Comparison of ENCODE assay signal across 34 cellular contexts in the genomic region with DNA sequence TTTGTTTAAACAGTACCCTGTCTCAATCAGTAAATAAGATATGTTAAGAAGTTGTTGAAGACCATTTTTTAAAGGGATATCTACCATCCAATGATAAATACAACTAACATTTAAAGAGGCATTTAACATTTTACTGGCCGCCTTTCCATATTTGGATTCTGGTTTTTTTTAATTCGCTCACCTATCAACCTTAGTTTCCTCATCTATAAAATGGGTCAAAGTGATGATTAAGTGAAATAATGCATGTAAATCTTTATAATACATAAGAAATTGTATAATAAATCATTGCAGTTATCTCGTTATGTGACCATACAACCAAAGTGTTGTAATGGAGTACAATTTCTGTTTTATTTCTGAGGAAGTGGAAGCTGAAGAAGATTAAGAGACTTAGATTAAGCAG. TPM values are rescaled to one million over a fixed set of nuclear protein-coding genes. Genes with fewer than 3 reads are reported as not detected.
"Had no signal": no experiment of that assay in that cellular context is flagged by ENCODE, and none has a peak within 500 bp of the region (broad histone marks: within the 10 kb centered on the region; RNA-seq: fewer than 3 reads in every experiment).

No MANE protein-coding gene starts in this region.

- H3K4me1 ChIP-seq: neural progenitor cell, parathyroid adenoma, spleen, suprapubic skin, testis, tibial artery, transverse colon, upper lobe of right lung, uterus had no signal

- ATAC-seq: natural killer cell; psoas muscle; right cardiac atrium; sciatic nerve; stimulated activated memory B cell treated with anti-CD40 and anti-IgM and Interleukin-4, amounts not matched to agents 10 μg/mL and 1 μg/mL and 100 μg/mL, for 72 hours; stimulated activated naive CD8-positive, alpha-beta T cell treated with anti-CD3 and anti-CD28 coated beads, Interleukin-15, amount 100 ng/mL, for 72 hours; stimulated activated naive CD8-positive, alpha-beta T cell treated with anti-CD3 and anti-CD28 coated beads, Interleukin-15, Interleukin-2, amounts not matched to agents 100 U/mL and 50 U/mL, for 24 hours; upper lobe of right lung had no signal

- H3K27me3 ChIP-seq: neural progenitor cell, ovary, spleen, suprapubic skin, testis, tibial artery, transverse colon, upper lobe of right lung, uterus had no signal

- H3K9ac ChIP-seq: neural progenitor cell, parathyroid adenoma had no signal

- H3K27ac ChIP-seq: neural progenitor cell, ovary, parathyroid adenoma, psoas muscle, skin epidermis, spleen, suprapubic skin, testis, tibial artery, transverse colon, upper lobe of right lung, uterus had no signal

- H3K4me1 Mint-ChIP-seq: natural killer cell; nephron; neural progenitor cell; stimulated activated memory B cell treated with anti-CD40 and anti-IgM and Interleukin-4, amounts not matched to agents 10 μg/mL and 1 μg/mL and 100 μg/mL, for 72 hours; stimulated activated naive CD8-positive, alpha-beta T cell treated with anti-CD3 and anti-CD28 coated beads, Interleukin-15, amount 100 ng/mL, for 72 hours had no signal

- H3K27me3 Mint-ChIP-seq: progenitor cell of endocrine pancreas; stimulated activated memory B cell treated with anti-CD40 and anti-IgM and Interleukin-4, amounts not matched to agents 10 μg/mL and 1 μg/mL and 100 μg/mL, for 72 hours; stimulated activated naive CD8-positive, alpha-beta T cell treated with anti-CD3 and anti-CD28 coated beads, Interleukin-15, amount 100 ng/mL, for 72 hours; type B pancreatic cell had no signal

- H3K79me2 ChIP-seq: parathyroid adenoma had no signal

- H3K9me3 ChIP-seq: ovary, psoas muscle, spleen, suprapubic skin, testis, tibial artery, transverse colon, upper lobe of right lung, uterus had no signal

- DNase-seq: natural killer cell; occipital lobe; ovary; posterior cingulate gyrus; psoas muscle; right cardiac atrium; spleen; stimulated activated CD4-positive, alpha-beta T cell treated with anti-CD3 and anti-CD28 coated beads, Interleukin-12 subunit alpha, Interleukin-12 subunit beta, amount 100 ng/mL, for 4 hours; stimulated activated CD4-positive, alpha-beta T cell treated with anti-CD3 and anti-CD28 coated beads, Interleukin-1b, Interleukin-23, amount 100 ng/mL, for 48 hours; stimulated activated CD4-positive, alpha-beta T cell treated with anti-CD3 and anti-CD28 coated beads, Interleukin-4, amount 100 ng/mL, for 1 hour; stimulated activated CD4-positive, alpha-beta T cell treated with anti-CD3 and anti-CD28 coated beads, Interleukin-4, amount 100 ng/mL, for 4 hours; stimulated activated CD8-positive, alpha-beta memory T cell treated with anti-CD3 and anti-CD28 coated beads, Interleukin-4, amount 100 ng/mL, for 48 hours; stimulated activated naive CD4-positive, alpha-beta T cell; stimulated activated naive CD8-positive, alpha-beta T cell treated with anti-CD3 and anti-CD28 coated beads, Interleukin-15, amount 100 ng/mL, for 72 hours; stimulated activated naive CD8-positive, alpha-beta T cell treated with anti-CD3 and anti-CD28 coated beads, Interleukin-15, Interleukin-2, amounts not matched to agents 100 U/mL and 50 U/mL, for 24 hours; substantia nigra; testis; tibial artery; transverse colon; upper lobe of right lung; uterus had no signal

- H3K36me3 ChIP-seq: ovary, uterus had no signal

- H3K4me3 Mint-ChIP-seq: natural killer cell; nephron; neural progenitor cell; stimulated activated memory B cell treated with anti-CD40 and anti-IgM and Interleukin-4, amounts not matched to agents 10 μg/mL and 1 μg/mL and 100 μg/mL, for 72 hours; stimulated activated naive CD8-positive, alpha-beta T cell treated with anti-CD3 and anti-CD28 coated beads, Interleukin-15, amount 100 ng/mL, for 72 hours; type B pancreatic cell had no signal

- H3K9me3 Mint-ChIP-seq: natural killer cell; nephron; neural progenitor cell; stimulated activated memory B cell treated with anti-CD40 and anti-IgM and Interleukin-4, amounts not matched to agents 10 μg/mL and 1 μg/mL and 100 μg/mL, for 72 hours; stimulated activated naive CD8-positive, alpha-beta T cell treated with anti-CD3 and anti-CD28 coated beads, Interleukin-15, amount 100 ng/mL, for 72 hours; type B pancreatic cell had no signal

- H2AFZ ChIP-seq: neural progenitor cell, parathyroid adenoma had no signal

- H3K27ac Mint-ChIP-seq: natural killer cell; nephron; neural progenitor cell; progenitor cell of endocrine pancreas; stimulated activated memory B cell treated with anti-CD40 and anti-IgM and Interleukin-4, amounts not matched to agents 10 μg/mL and 1 μg/mL and 100 μg/mL, for 72 hours; stimulated activated naive CD8-positive, alpha-beta T cell treated with anti-CD3 and anti-CD28 coated beads, Interleukin-15, amount 100 ng/mL, for 72 hours; type B pancreatic cell had no signal

- H3K4me2 ChIP-seq: neural progenitor cell, smooth muscle cell had no signal

- H3K4me3 ChIP-seq: neural progenitor cell, ovary, psoas muscle, skin epidermis, smooth muscle cell, spleen, suprapubic skin, testis, tibial artery, transverse colon, upper lobe of right lung, uterus had no signal

RNA-seq across cellular contexts. Expression of a gene that starts 39.5 kb away (rescaled TPM):
- total RNA-seq: occipital lobe, osteoblast, progenitor cell of endocrine pancreas, renal cortical epithelial cell, smooth muscle cell had no signal
- polyA plus RNA-seq: neural cell, smooth muscle cell had no signal

RNA-seq across cellular contexts. Expression of a gene that starts 41.2 kb away (rescaled TPM):
- total RNA-seq: occipital lobe, osteoblast, progenitor cell of endocrine pancreas, renal cortical epithelial cell, smooth muscle cell had no signal
- polyA plus RNA-seq: neural cell, smooth muscle cell had no signal
